In genomic region chr20:24144371-24144770, GRCh38 we compare ENCODE assay signal across 19 cellular contexts.
DNase-seq lines count a peak whose midpoint lies in the region; ATAC-seq and TF ChIP-seq lines count a peak whose summit lies in the region.
"Had no signal": no experiment of that assay in that cellular context is flagged by ENCODE, and none has a peak within 500 bp of the region (broad histone marks: within the 10 kb centered on the region; RNA-seq: fewer than 3 reads in every experiment).

No MANE protein-coding gene starts in this region.

- H3K9me3 ChIP-seq in KOPT-K1 (ENCODE audit: insufficient read depth, low read length, poor library complexity, severe bottlenecking) (peaks cover 40% of the 10 kb centered on the region), SJCRH30 (replicated peaks) (no peaks in the 10 kb centered on the region), neuronal stem cell (replicated peaks in 1 of 2; ENCODE audit: control insufficient read depth in 2 of 2, insufficient read depth in 1 of 2, low read depth in 1 of 2, low read length in 2 of 2) (no peaks in the 10 kb centered on the region)
- H3K9me3 ChIP-seq: BE2C had no signal

- DNase-seq in HL-60 (ENCODE audit: low read depth in 1 of 2, low spot score in 1 of 2) (peak in 1 of 2 experiments; percentile 84), natural killer cell (no peak), SJCRH30 (no peak), neuronal stem cell (ENCODE audit: low spot score) (no peak)
- DNase-seq in central memory CD8-positive, alpha-beta T cell (ENCODE audit: low spot score in 2 of 2), result no peak
- DNase-seq: ACHN; BE2C; CD4-positive, alpha-beta memory T cell; DMS153; DMS79; GDM1; GOT3; H9; KG1 had no signal

- H3K4me3 ChIP-seq in HL-60 (replicated peaks; ENCODE audit: insufficient read depth, low read length) (no peak overlapping the region), SJCRH30 (no peak overlapping the region), neuronal stem cell (ENCODE audit: low read length in 2 of 2) (no peak overlapping the region)

- H3K27me3 Mint-ChIP-seq in central memory CD8-positive, alpha-beta T cell, result no peaks in the 10 kb centered on the region
- no peaks in the 10 kb centered on the region for H3K27me3 Mint-ChIP-seq in natural killer cell (ENCODE audit: low read depth in 2 of 2)

- no peak overlapping the region for H3K23ac ChIP-seq in neuronal stem cell (ENCODE audit: low read depth, low read length, poor library complexity)

- no peak overlapping the region for H4K91ac ChIP-seq in neuronal stem cell (ENCODE audit: low read depth, low read length, poor library complexity)

- H3K27ac Mint-ChIP-seq in central memory CD8-positive, alpha-beta T cell (ENCODE audit: low read depth), result no peak overlapping the region
- H3K27ac Mint-ChIP-seq in natural killer cell, result peak overlapping the region; percentile 77 to 98
- H3K27ac Mint-ChIP-seq: CD14-positive monocyte; CD4-positive, alpha-beta memory T cell; H9; IgD-negative memory B cell had no signal

- H3K4me1 Mint-ChIP-seq in central memory CD8-positive, alpha-beta T cell, result peaks cover 57% of the 10 kb centered on the region
- peaks cover 82 to 90% of the 10 kb centered on the region in 2 donors for H3K4me1 Mint-ChIP-seq in natural killer cell

- H2AFZ ChIP-seq in neuronal stem cell (ENCODE audit: low read length), result no peak overlapping the region

- no peak overlapping the region for H2BK15ac ChIP-seq in neuronal stem cell (ENCODE audit: low read length)

- no peaks in the 10 kb centered on the region for H3K27me3 ChIP-seq in HL-60 (ENCODE audit: insufficient read depth, poor library complexity, severe bottlenecking)
- no peaks in the 10 kb centered on the region; the same call in 1 of the 2 replicates for H3K27me3 ChIP-seq in SJCRH30
- H3K27me3 ChIP-seq in neuronal stem cell (ENCODE audit: control insufficient read depth in 3 of 3, insufficient read depth in 3 of 3, low read depth in 1 of 3, low read length in 3 of 3), result no peaks in the 10 kb centered on the region
- H3K27me3 ChIP-seq: BE2C had no signal

- H3K4me3 Mint-ChIP-seq in central memory CD8-positive, alpha-beta T cell, result peak overlapping the region; percentile 10
- H3K4me3 Mint-ChIP-seq in natural killer cell, result peak overlapping the region; percentile 65
- H3K4me3 Mint-ChIP-seq: CD14-positive monocyte; CD4-positive, alpha-beta memory T cell; H9; IgD-negative memory B cell had no signal

- no peak overlapping the region for H3K14ac ChIP-seq in neuronal stem cell (ENCODE audit: low read length)

- H3K79me1 ChIP-seq in neuronal stem cell (ENCODE audit: low read depth, low read length), result no peaks in the 10 kb centered on the region

- no peak overlapping the region for H2BK12ac ChIP-seq in neuronal stem cell (ENCODE audit: low read length)

- H4K8ac ChIP-seq in neuronal stem cell (ENCODE audit: low read depth, low read length), result no peak overlapping the region

- no peak overlapping the region for H2BK5ac ChIP-seq in neuronal stem cell (ENCODE audit: low read length)

- intact Hi-C loops in natural killer cell (cut with micrococcal nuclease), result loop anchor here (10.0 kb wide), 2 partner anchors 110 to 810 kb away; no protein-coding TSS in a partner anchor

- H3K36me3 ChIP-seq in KOPT-K1 (ENCODE audit: insufficient read depth, low read length) (no peaks in the 10 kb centered on the region), SJCRH30 (no peaks in the 10 kb centered on the region), neuronal stem cell (replicated peaks in 1 of 2; ENCODE audit: control insufficient read depth in 2 of 2, insufficient read depth in 2 of 2, low read length in 2 of 2) (no peaks in the 10 kb centered on the region)
- H3K36me3 ChIP-seq: BE2C had no signal

- H3K36me3 Mint-ChIP-seq in central memory CD8-positive, alpha-beta T cell (ENCODE audit: insufficient read depth), result no peaks in the 10 kb centered on the region
- no peaks in the 10 kb centered on the region for H3K36me3 Mint-ChIP-seq in natural killer cell
- H3K36me3 Mint-ChIP-seq: CD14-positive monocyte; CD4-positive, alpha-beta memory T cell; IgD-negative memory B cell had no signal

- peaks cover 5% of the 10 kb centered on the region for H3K9me3 Mint-ChIP-seq in central memory CD8-positive, alpha-beta T cell
- no peaks in the 10 kb centered on the region for H3K9me3 Mint-ChIP-seq in natural killer cell

- H3K4me1 ChIP-seq in SJCRH30 (no peaks in the 10 kb centered on the region), neuronal stem cell (ENCODE audit: control insufficient read depth in 2 of 2, insufficient read depth in 1 of 2, low read depth in 1 of 2, low read length in 2 of 2) (no peaks in the 10 kb centered on the region)
- H3K4me1 ChIP-seq: BE2C had no signal

- H3K27ac ChIP-seq in HL-60 (replicated peaks) (peak overlapping the region; percentile 77), KOPT-K1 (ENCODE audit: low read depth, low read length, poor library complexity, severe bottlenecking) (peak overlapping the region; percentile 65), SJCRH30 (no peak overlapping the region), neuronal stem cell (replicated peaks; ENCODE audit: low read length) (no peak overlapping the region)

- TF ChIP-seq CTCF in HL-60 (IDR thresholded peaks at IDR 0.05; ENCODE audit: insufficient read depth, low read length), result no peak
- no peak for TF ChIP-seq CTCF in natural killer cell (IDR thresholded peaks at IDR 0.05)

- no peak overlapping the region for H2BK120ac ChIP-seq in neuronal stem cell (ENCODE audit: low read depth, low read length)

- ATAC-seq in central memory CD8-positive, alpha-beta T cell (replicated peaks; ENCODE audit: extremely low read depth, poor library complexity, severe bottlenecking), result no peak
- peak in 1 of 3 donors; percentile 36 for ATAC-seq in natural killer cell
- no peak for ATAC-seq in GM18519 (IDR thresholded peaks at IDR 0.05; ENCODE audit: low FRiP score, unreplicated experiment)
- no peak for ATAC-seq in HG02678 (IDR thresholded peaks at IDR 0.05; ENCODE audit: unreplicated experiment)

- no CpG with 5 or more reads among the region's 8 CpGs for WGBS in neuronal stem cell (ENCODE audit: extremely low coverage in 2 of 2, insufficient read length in 2 of 2, insufficient replicate concordance in 1 of 2), 2 donors

- no peak overlapping the region for H3K4ac ChIP-seq in neuronal stem cell (ENCODE audit: low read length)

- no peak overlapping the region for H2AK5ac ChIP-seq in neuronal stem cell (ENCODE audit: low read depth, low read length)

- no peak overlapping the region for H3K4me2 ChIP-seq in neuronal stem cell (ENCODE audit: insufficient read depth, low read length, poor library complexity, severe bottlenecking)

- H3K9ac ChIP-seq in neuronal stem cell (ENCODE audit: low read depth, low read length, poor library complexity), result no peak overlapping the region

- no peak overlapping the region for H3K18ac ChIP-seq in neuronal stem cell (ENCODE audit: low read length)

Comparison
In these comparisons a context has a peak if more than half of its experiments do, and no peak if none do; other contexts are left out.
1. H3K27ac ChIP-seq: peak in HL-60 (single experiment) and KOPT-K1 (single experiment); none in SJCRH30 (single experiment) and neuronal stem cell (single experiment).